8 cellular contexts compared by ENCODE assay signal in genomic region chr3:130480736-130481135, GRCh38. TPM values are rescaled to one million over a fixed set of nuclear protein-coding genes. Genes with fewer than 3 reads are reported as not detected.
DNase-seq lines count a peak whose midpoint lies in the region; ATAC-seq and TF ChIP-seq lines count a peak whose summit lies in the region.

No MANE protein-coding gene starts in this region.

- H3K79me2 ChIP-seq in neural cell (replicated peaks; ENCODE audit: insufficient read depth, low read length) = no peaks in the 10 kb centered on the region

- no peak overlapping the region for H3K9ac ChIP-seq in neural cell (ENCODE audit: low read length)

- H3F3A ChIP-seq in neural cell (ENCODE audit: insufficient read depth, low read length, poor library complexity, severe bottlenecking) = no peaks in the 10 kb centered on the region

- no peak for TF ChIP-seq POLR2A in NB4 (IDR thresholded peaks at IDR 0.05; ENCODE audit: extremely low read depth, insufficient read length)

- no peak for TF ChIP-seq EP300 in neural cell (conservative IDR thresholded peaks at IDR 0.05; ENCODE audit: poor library complexity, severe bottlenecking)

- no peaks in the 10 kb centered on the region for H3K27me3 ChIP-seq in neural cell (ENCODE audit: insufficient read depth, low read depth, low read length)

- TF ChIP-seq CTCF in NB4 (IDR thresholded peaks at IDR 0.05; ENCODE audit: low read depth, low read length) = peak; percentile 27
- TF ChIP-seq CTCF in neural cell (IDR thresholded peaks at IDR 0.05; ENCODE audit: poor library complexity, severe bottlenecking) = peak; percentile 13

- in situ Hi-C loops in G401 (cut with HindIII; ENCODE audit: low sequenced_read_pairs) = no loop called here

- H3K9me3 ChIP-seq in neural cell (ENCODE audit: low read length) = no peaks in the 10 kb centered on the region

- peak; percentile 21 for TF ChIP-seq RAD21 in neural cell (conservative IDR thresholded peaks at IDR 0.05)

- no peak overlapping the region for H3K4me3 ChIP-seq in NB4 (ENCODE audit: low read depth, low read length)
- no peak overlapping the region for H3K4me3 ChIP-seq in neural cell (ENCODE audit: low read length)

- peak; percentile 2 for DNase-seq in G401 (ENCODE audit: low spot score)
- peak; percentile 40 for DNase-seq in NB4 (ENCODE audit: low read depth)
- peak; percentile 64 for DNase-seq in epidermal melanocyte (ENCODE audit: insufficient read length, low spot score)
- DNase-seq in NCI-H1417 treated with DMSO at 0.1 percent for 48 hours (lab: John Stamatoyannopoulos, UW) = no peak
- DNase-seq in NCI-H1694 treated with DMSO at 0.1 percent for 48 hours (lab: John Stamatoyannopoulos, UW) = no peak

- H2AFZ ChIP-seq in neural cell (ENCODE audit: low read depth, low read length) = no peak overlapping the region

- no peak overlapping the region for H3K27ac ChIP-seq in neural cell (ENCODE audit: low read length)

- no peak overlapping the region for H3K4me2 ChIP-seq in neural cell (ENCODE audit: low read length)

- no peaks in the 10 kb centered on the region for H4K20me1 ChIP-seq in neural cell (ENCODE audit: insufficient read depth)

- H3K9me2 ChIP-seq in neural cell (ENCODE audit: insufficient read depth, low read length) = no peaks in the 10 kb centered on the region

- ATAC-seq in GM18907 (IDR thresholded peaks at IDR 0.05; ENCODE audit: unreplicated experiment) = no peak
- no peak for ATAC-seq in HG03095 (IDR thresholded peaks at IDR 0.05; ENCODE audit: unreplicated experiment)

- H3K36me3 ChIP-seq in neural cell (ENCODE audit: insufficient read depth, low read length) = no peaks in the 10 kb centered on the region

TF ChIP-seq in neural cell, 6 proteins besides CTCF, POLR2A, EP300 and RAD21:
- TF ChIP-seq MXI1 (conservative IDR thresholded peaks at IDR 0.05; ENCODE audit: poor library complexity, severe bottlenecking) = no peak
- no peak for TF ChIP-seq EZH2 (IDR thresholded peaks at IDR 0.05; ENCODE audit: borderline replicate concordance, insufficient read depth, low read length, poor library complexity, severe bottlenecking)
- TF ChIP-seq TAF1 (IDR thresholded peaks at IDR 0.05; ENCODE audit: low read depth) = no peak
- TF ChIP-seq, protein P1, sequence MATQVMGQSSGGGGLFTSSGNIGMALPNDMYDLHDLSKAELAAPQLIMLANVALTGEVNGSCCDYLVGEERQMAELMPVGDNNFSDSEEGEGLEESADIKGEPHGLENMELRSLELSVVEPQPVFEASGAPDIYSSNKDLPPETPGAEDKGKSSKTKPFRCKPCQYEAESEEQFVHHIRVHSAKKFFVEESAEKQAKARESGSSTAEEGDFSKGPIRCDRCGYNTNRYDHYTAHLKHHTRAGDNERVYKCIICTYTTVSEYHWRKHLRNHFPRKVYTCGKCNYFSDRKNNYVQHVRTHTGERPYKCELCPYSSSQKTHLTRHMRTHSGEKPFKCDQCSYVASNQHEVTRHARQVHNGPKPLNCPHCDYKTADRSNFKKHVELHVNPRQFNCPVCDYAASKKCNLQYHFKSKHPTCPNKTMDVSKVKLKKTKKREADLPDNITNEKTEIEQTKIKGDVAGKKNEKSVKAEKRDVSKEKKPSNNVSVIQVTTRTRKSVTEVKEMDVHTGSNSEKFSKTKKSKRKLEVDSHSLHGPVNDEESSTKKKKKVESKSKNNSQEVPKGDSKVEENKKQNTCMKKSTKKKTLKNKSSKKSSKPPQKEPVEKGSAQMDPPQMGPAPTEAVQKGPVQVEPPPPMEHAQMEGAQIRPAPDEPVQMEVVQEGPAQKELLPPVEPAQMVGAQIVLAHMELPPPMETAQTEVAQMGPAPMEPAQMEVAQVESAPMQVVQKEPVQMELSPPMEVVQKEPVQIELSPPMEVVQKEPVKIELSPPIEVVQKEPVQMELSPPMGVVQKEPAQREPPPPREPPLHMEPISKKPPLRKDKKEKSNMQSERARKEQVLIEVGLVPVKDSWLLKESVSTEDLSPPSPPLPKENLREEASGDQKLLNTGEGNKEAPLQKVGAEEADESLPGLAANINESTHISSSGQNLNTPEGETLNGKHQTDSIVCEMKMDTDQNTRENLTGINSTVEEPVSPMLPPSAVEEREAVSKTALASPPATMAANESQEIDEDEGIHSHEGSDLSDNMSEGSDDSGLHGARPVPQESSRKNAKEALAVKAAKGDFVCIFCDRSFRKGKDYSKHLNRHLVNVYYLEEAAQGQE (IDR thresholded peaks at IDR 0.05; ENCODE audit: borderline replicate concordance) = no peak
- TF ChIP-seq SMC3 (conservative IDR thresholded peaks at IDR 0.05; ENCODE audit: poor library complexity) = no peak
- TF ChIP-seq POLR2AphosphoS5 (IDR thresholded peaks at IDR 0.05) = no peak

RNA-seq across cellular contexts. Expression of gene COL6A6, which starts 36.2 kb away (rescaled TPM):
- total RNA-seq in G401 (2014; rRNA removed; shearing (Covaris generic)) = not detected in 2 replicates
- polyA plus RNA-seq in neural cell = not detected in 2 replicates
- not detected in 2 replicates for polyA minus RNA-seq in neural cell

Comparison
In these comparisons a context has a peak if more than half of its experiments do, and no peak if none do; other contexts are left out.
1. DNase-seq: peak in G401 (single experiment), NB4 (single experiment) and epidermal melanocyte (single experiment); none in NCI-H1417 treated with DMSO at 0.1 percent for 48 hours (single experiment) and NCI-H1694 treated with DMSO at 0.1 percent for 48 hours (single experiment).